In the genomic region with DNA sequence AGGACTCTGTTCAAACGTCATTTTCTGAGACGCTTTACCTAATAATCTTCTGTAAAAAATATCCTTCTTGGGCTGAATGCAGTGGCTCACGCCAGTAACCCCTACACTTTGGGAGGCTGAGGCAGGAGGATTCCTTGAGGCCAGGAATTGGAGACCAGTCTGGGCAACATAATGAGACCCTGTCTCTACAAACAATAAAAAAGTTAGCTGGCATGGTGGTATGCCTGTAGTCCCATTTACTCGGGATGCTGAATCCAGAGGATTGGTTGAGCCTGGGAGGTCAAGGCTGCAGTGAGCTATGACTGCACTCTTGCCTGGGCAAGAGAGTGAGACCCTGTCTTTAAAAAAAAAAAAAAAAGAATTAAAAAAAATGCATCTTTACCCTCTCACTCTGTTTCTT, we compare ENCODE assay signal across 1 cellular context.
TF ChIP-seq lines count a peak whose summit lies in the region.

No MANE protein-coding gene starts in this region.

TF ChIP-seq in K562, 482 proteins besides CTCF, POLR2A, EP300 and RAD21:
- TF ChIP-seq ZNF121 (CRISPR knock-in tag; conservative IDR thresholded peaks at IDR 0.05) (peak; percentile 48; the same call in 1 of the 2 replicates), SP1 (CRISPR knock-in tag; IDR thresholded peaks at IDR 0.05) (no peak), ETS1 (conservative IDR thresholded peaks at IDR 0.05; ENCODE audit: control insufficient read depth, low read depth, low read length) (no peak)
